In genomic region chr19:35223856-35224505, GRCh38 we compare ENCODE assay signal across 24 cellular contexts. TPM values are rescaled to one million over a fixed set of nuclear protein-coding genes. Genes with fewer than 3 reads are reported as not detected.
A peak's percentile ranks its signal among the peaks of the same experiment; 100 is the strongest.
DNase-seq lines count a peak whose midpoint lies in the region; ATAC-seq and TF ChIP-seq lines count a peak whose summit lies in the region.
"Had no signal": no experiment of that assay in that cellular context is flagged by ENCODE, and none has a peak within 500 bp of the region (broad histone marks: within the 10 kb centered on the region; RNA-seq: fewer than 3 reads in every experiment).

No MANE protein-coding gene starts in this region.

- peaks cover 22% of the 10 kb centered on the region for H3K4me1 ChIP-seq in left ventricle myocardium inferior
- H3K4me1 ChIP-seq: neural progenitor cell had no signal

- H3K9me3 Mint-ChIP-seq in T-cell = no peaks in the 10 kb centered on the region

- TF ChIP-seq CTCF in left ventricle myocardium inferior (IDR thresholded peaks at IDR 0.05; ENCODE audit: borderline replicate concordance) (no peak), GM10266 (IDR thresholded peaks at IDR 0.05; ENCODE audit: control insufficient read depth, insufficient read depth, low read depth, missing control alignments) (no peak)

- no peak overlapping the region for H3K4me3 Mint-ChIP-seq in T-cell
- H3K4me3 Mint-ChIP-seq: activated CD8-positive, alpha-beta T cell treated with anti-CD3 and anti-CD28 coated beads, Interleukin-2, amount 10 ng/mL, durations not matched to agents 7 days and 5 days; neural progenitor cell; stimulated activated naive CD8-positive, alpha-beta T cell treated with anti-CD3 and anti-CD28 coated beads, Interleukin-15, Interleukin-2, amounts not matched to agents 100 ng/mL and 50 ng/mL, for 24 hours had no signal

- no peak for ATAC-seq in T-cell (replicated peaks in 1 of 4)
- ATAC-seq: activated CD8-positive, alpha-beta T cell treated with anti-CD3 and anti-CD28 coated beads, Interleukin-2, amount 10 ng/mL, durations not matched to agents 7 days and 5 days had no signal

- DNase-seq in stimulated activated CD4-positive, alpha-beta T cell treated with anti-CD3 and anti-CD28 coated beads, Interleukin-4, amount 100 ng/mL, for 24 hours = peak; percentile 1
- DNase-seq in stimulated activated CD4-positive, alpha-beta T cell treated with anti-CD3 and anti-CD28 coated beads, Interleukin-4, amount 100 ng/mL, for 4 hours = no peak
- DNase-seq in T-cell (peak in 1 of 34 experiments; percentile 12), left ventricle myocardium inferior (no peak), ureter (ENCODE audit: low spot score) (peak; percentile 30), pons (ENCODE audit: low spot score) (no peak), GM10266 (ENCODE audit: extremely low spot score) (no peak), H4 (ENCODE audit: low spot score) (no peak)
- DNase-seq: activated CD8-positive, alpha-beta T cell treated with anti-CD3 and anti-CD28 coated beads, Interleukin-2, amount 10 ng/mL, durations not matched to agents 7 days and 5 days; DND-41; effector CD4-positive, alpha-beta T cell; hippocampal formation; midbrain; NCI-H1930; NCI-H446; NK-92 treated with Interleukin-12 subunit alpha and Interleukin-12 subunit beta, amount 100 ng/mL, for 24 hours; T-helper 1 cell; WERI-Rb-1 had no signal

- POLR2A ChIA-PET in T-cell (lab: Charles Lee) = no interaction called here

- H3K27ac Mint-ChIP-seq in T-cell = peak overlapping the region; percentile 43 to 48
- H3K27ac Mint-ChIP-seq: activated CD8-positive, alpha-beta T cell treated with anti-CD3 and anti-CD28 coated beads, Interleukin-2, amount 10 ng/mL, durations not matched to agents 7 days and 5 days; neural progenitor cell; stimulated activated naive CD8-positive, alpha-beta T cell treated with anti-CD3 and anti-CD28 coated beads, Interleukin-15, Interleukin-2, amounts not matched to agents 100 ng/mL and 50 ng/mL, for 24 hours had no signal

- H3K27me3 Mint-ChIP-seq in T-cell = no peaks in the 10 kb centered on the region
- H3K27me3 Mint-ChIP-seq: stimulated activated naive CD8-positive, alpha-beta T cell treated with anti-CD3 and anti-CD28 coated beads, Interleukin-15, Interleukin-2, amounts not matched to agents 100 ng/mL and 50 ng/mL, for 24 hours had no signal

- H3K4me3 ChIP-seq in left ventricle myocardium inferior = no peak overlapping the region
- H3K4me3 ChIP-seq: cardiac muscle cell, K562, neural progenitor cell had no signal

- H3K27me3 ChIP-seq in left ventricle myocardium inferior (ENCODE audit: low read depth) = no peaks in the 10 kb centered on the region
- H3K27me3 ChIP-seq: cardiac muscle cell, neural progenitor cell had no signal

- CTCF ChIA-PET in T-cell (lab: Charles Lee) = interaction anchor here in 1 of 2 donors (1.7 kb wide), 1 partner anchor 17 kb away, joined by 3 read pairs; no protein-coding TSS in a partner anchor

- H3K4me1 Mint-ChIP-seq in T-cell = peaks cover 18 to 47% (median 39%) of the 10 kb centered on the region in 3 donors
- H3K4me1 Mint-ChIP-seq: neural progenitor cell had no signal

- H3K36me3 Mint-ChIP-seq in T-cell = no peaks in the 10 kb centered on the region
- H3K36me3 Mint-ChIP-seq: neural progenitor cell had no signal

- H3K36me3 ChIP-seq in left ventricle myocardium inferior = no peaks in the 10 kb centered on the region
- H3K36me3 ChIP-seq: cardiac muscle cell, neural progenitor cell, WERI-Rb-1 had no signal

- intact Hi-C loops in left ventricle myocardium inferior (cut with micrococcal nuclease) = no loop called here

- H3K9me3 ChIP-seq in left ventricle myocardium inferior (replicated peaks) = peaks cover 5% of the 10 kb centered on the region

- peak overlapping the region; percentile 2 for H3K27ac ChIP-seq in left ventricle myocardium inferior (replicated peaks)
- H3K27ac ChIP-seq: cardiac muscle cell, neural progenitor cell, WERI-Rb-1 had no signal

RNA-seq across cellular contexts. Expression of gene FAM187B, which starts 4.6 kb away (rescaled TPM):
- total RNA-seq in T-cell (not detected), left ventricle myocardium inferior (not detected), ureter (not detected)
- total RNA-seq in H4 (2014; rRNA removed; shearing (Covaris generic)) = not detected in 2 replicates
- total RNA-seq: activated CD8-positive, alpha-beta T cell treated with anti-CD3 and anti-CD28 coated beads, Interleukin-2, amount 10 ng/mL, durations not matched to agents 7 days and 5 days; cardiac muscle cell; fibroblast of lung; kidney epithelial cell had no signal

RNA-seq across cellular contexts. Expression of gene LSR, which starts 24.8 kb away (rescaled TPM):
- total RNA-seq in T-cell (10 to 100 TPM; 36.8 to 64.9 (median 57.4) TPM), left ventricle myocardium inferior (4.5 TPM), ureter (55.2 TPM)
- 1.1 and 1.7 TPM in 2 replicates for total RNA-seq in H4 (2014; rRNA removed; shearing (Covaris generic))

RNA-seq across cellular contexts. Expression of gene USF2, which starts 44.8 kb away (rescaled TPM):
- total RNA-seq in T-cell = 100 to 1,000 TPM; 207 to 255 (median 249) TPM
- total RNA-seq in left ventricle myocardium inferior = 147 TPM
- total RNA-seq in ureter = 113 TPM
- total RNA-seq in H4 (2014; rRNA removed; shearing (Covaris generic)) = 64.0 and 65.0 TPM in 2 replicates

RNA-seq across cellular contexts. Expression of gene HAMP, which starts 58.3 kb away (rescaled TPM):
- 1 to 10 TPM in 4 of 5 donors, under 1 TPM in 1; 0.65 to 1.9 (median 1.1) TPM for total RNA-seq in T-cell
- total RNA-seq in left ventricle myocardium inferior = not detected
- total RNA-seq in ureter = 1.2 TPM
- total RNA-seq in H4 (2014; rRNA removed; shearing (Covaris generic)) = 0.15 TPM in 1 of 2 replicates, not detected in the other
- total RNA-seq: fibroblast of lung, kidney epithelial cell had no signal

Comparison
In these comparisons a context has a peak if more than half of its experiments do, and no peak if none do; other contexts are left out.
1. DNase-seq: peak in stimulated activated CD4-positive, alpha-beta T cell treated with anti-CD3 and anti-CD28 coated beads, Interleukin-4, amount 100 ng/mL, for 24 hours (single experiment) and ureter (single experiment); none in stimulated activated CD4-positive, alpha-beta T cell treated with anti-CD3 and anti-CD28 coated beads, Interleukin-4, amount 100 ng/mL, for 4 hours (0 of 2), left ventricle myocardium inferior (single experiment), pons (single experiment), GM10266 (single experiment) and H4 (single experiment).